In genomic region chrX:11540532-11541377, GRCh38 we compare ENCODE assay signal across 10 cellular contexts.
DNase-seq lines count a peak whose midpoint lies in the region; ATAC-seq and TF ChIP-seq lines count a peak whose summit lies in the region.
"Had no signal": no experiment of that assay in that cellular context is flagged by ENCODE, and none has a peak within 500 bp of the region (broad histone marks: within the 10 kb centered on the region; RNA-seq: fewer than 3 reads in every experiment).

No MANE protein-coding gene starts in this region.

- no peak overlapping the region for H2AFZ ChIP-seq in H9 (ENCODE audit: low read length)

- no peaks in the 10 kb centered on the region for H4K20me1 ChIP-seq in H9 (ENCODE audit: control insufficient read depth, insufficient read depth, insufficient read length)

- H2BK12ac ChIP-seq in H9 (ENCODE audit: insufficient read length, low read depth, low read length): no peak overlapping the region

- H3K14ac ChIP-seq in H9 (ENCODE audit: insufficient read depth, low read length): no peak overlapping the region

- ATAC-seq in GM19467 (IDR thresholded peaks at IDR 0.05; ENCODE audit: unreplicated experiment) (peak; percentile 54), HG03196 (IDR thresholded peaks at IDR 0.05; ENCODE audit: unreplicated experiment) (peak; percentile 76), HG03280 (IDR thresholded peaks at IDR 0.05; ENCODE audit: unreplicated experiment) (no peak)

- no peak overlapping the region for H3K4me2 ChIP-seq in H9 (ENCODE audit: insufficient read depth, insufficient read length, low read length)

- H3K9me3 ChIP-seq in H9 (ENCODE audit: control insufficient read depth, low read depth, low read length): no peaks in the 10 kb centered on the region

- no peak overlapping the region for H3K23ac ChIP-seq in H9 (ENCODE audit: insufficient read length, low read depth, low read length)

- no peak overlapping the region for H2AK5ac ChIP-seq in H9 (ENCODE audit: insufficient read length, low read length)

- no peak overlapping the region for H2BK120ac ChIP-seq in H9 (ENCODE audit: low read depth, low read length, poor library complexity, severe bottlenecking)

- no peak overlapping the region for H2BK20ac ChIP-seq in H9 (ENCODE audit: low read depth, low read length, poor library complexity, severe bottlenecking)

- no peaks in the 10 kb centered on the region for H3K4me1 ChIP-seq in H9 (ENCODE audit: insufficient read depth, low read length)

- H3K4ac ChIP-seq in H9 (ENCODE audit: low read depth, low read length): no peak overlapping the region

- no peak overlapping the region for H2BK5ac ChIP-seq in H9 (ENCODE audit: insufficient read length, low read length)

- H3K79me1 ChIP-seq in H9 (ENCODE audit: insufficient read depth, low read depth, low read length, poor library complexity, severe bottlenecking): no peaks in the 10 kb centered on the region

- H3K4me3 Mint-ChIP-seq in chondrocyte (ENCODE audit: unreplicated experiment): no peak overlapping the region
- no peak overlapping the region for H3K4me3 Mint-ChIP-seq in H9
- H3K4me3 Mint-ChIP-seq: CD8-positive, alpha-beta memory T cell had no signal

- TF ChIP-seq CTCF in chondrocyte (IDR thresholded peaks at IDR 0.05) (peak; percentile 20), H9 (conservative IDR thresholded peaks at IDR 0.05) (no peak; the same call in 2 of the 3 replicates)

- no peaks in the 10 kb centered on the region for H3K23me2 ChIP-seq in H9 (ENCODE audit: insufficient read length, low read depth, low read length, poor library complexity, severe bottlenecking)

- no peak overlapping the region for H3K56ac ChIP-seq in H9 (ENCODE audit: insufficient read length, low read depth, low read length)

- H3K27me3 ChIP-seq in H9 (ENCODE audit: insufficient read depth, low read length): peaks cover 4% of the 10 kb centered on the region; the same call in 1 of the 2 replicates

- no peaks in the 10 kb centered on the region for H3K27me3 Mint-ChIP-seq in chondrocyte (ENCODE audit: low read depth)
- peaks cover 56% of the 10 kb centered on the region for H3K27me3 Mint-ChIP-seq in H9 (ENCODE audit: low read depth)

- H3K36me3 Mint-ChIP-seq in chondrocyte (ENCODE audit: low read depth) (no peaks in the 10 kb centered on the region), H9 (ENCODE audit: insufficient read depth in 1 of 3, low read depth in 3 of 3) (no peaks in the 10 kb centered on the region)
- H3K36me3 Mint-ChIP-seq: CD8-positive, alpha-beta memory T cell had no signal

- H4K91ac ChIP-seq in H9 (ENCODE audit: insufficient read length, low read depth, low read length): no peak overlapping the region

- H2BK15ac ChIP-seq in H9 (ENCODE audit: low read depth, low read length): no peak overlapping the region

- H3K9ac ChIP-seq in H9 (ENCODE audit: extremely low read depth, insufficient read length, low read length): no peak overlapping the region

- no CpG with 5 or more reads among the region's 4 CpGs for WGBS in H9 (ENCODE audit: extremely low coverage, insufficient read length, low lambda C conversion rate)

- H4K8ac ChIP-seq in H9 (replicated peaks; ENCODE audit: insufficient read length, low read depth, low read length): no peak overlapping the region

- peak; percentile 16 for DNase-seq in CD1c-positive myeloid dendritic cell (ENCODE audit: extremely low spot score)
- DNase-seq in chondrocyte (ENCODE audit: low spot score): no peak
- no peak for DNase-seq in A172 (ENCODE audit: low spot score)
- no peak for DNase-seq in H9
- DNase-seq in globus pallidus (ENCODE audit: low spot score): no peak
- DNase-seq: activated CD8-positive, alpha-beta memory T cell treated with anti-CD3 and anti-CD28 coated beads, Interleukin-2, amount 50 U/mL, for 4 hours; CD8-positive, alpha-beta memory T cell had no signal

- H3K79me2 ChIP-seq in H9 (ENCODE audit: insufficient read depth, low read length): no peaks in the 10 kb centered on the region

- H3K27ac Mint-ChIP-seq in chondrocyte (ENCODE audit: unreplicated experiment) (no peak overlapping the region), H9 (no peak overlapping the region)
- H3K27ac Mint-ChIP-seq: CD8-positive, alpha-beta memory T cell had no signal

- no peak overlapping the region for H3K27ac ChIP-seq in H9 (ENCODE audit: insufficient read length, low read depth, low read length)

- no peaks in the 10 kb centered on the region for H3K4me1 Mint-ChIP-seq in chondrocyte (ENCODE audit: low read depth)
- H3K4me1 Mint-ChIP-seq in H9: no peaks in the 10 kb centered on the region
- H3K4me1 Mint-ChIP-seq: CD8-positive, alpha-beta memory T cell had no signal

- H4K5ac ChIP-seq in H9 (ENCODE audit: insufficient read length, low read depth, low read length): no peak overlapping the region

- peaks cover 3% of the 10 kb centered on the region for H3K9me3 Mint-ChIP-seq in chondrocyte (ENCODE audit: low read depth)
- H3K9me3 Mint-ChIP-seq in H9: peaks cover 57 to 69% of the 10 kb centered on the region in 2 experiments
- H3K9me3 Mint-ChIP-seq: CD8-positive, alpha-beta memory T cell had no signal

- H3T11ph ChIP-seq in H9 (ENCODE audit: low read length): no peak overlapping the region

- H3K18ac ChIP-seq in H9 (ENCODE audit: insufficient read length, low read depth, low read length): no peak overlapping the region
